In genomic region chr4:16106956-16107355, GRCh38 we compare ENCODE assay signal across 21 cellular contexts. TPM values are rescaled to one million over a fixed set of nuclear protein-coding genes. Genes with fewer than 3 reads are reported as not detected.
DNase-seq lines count a peak whose midpoint lies in the region; ATAC-seq, FAIRE-seq and TF ChIP-seq lines count a peak whose summit lies in the region.
"Had no signal": no experiment of that assay in that cellular context is flagged by ENCODE, and none has a peak within 500 bp of the region (broad histone marks: within the 10 kb centered on the region; RNA-seq: fewer than 3 reads in every experiment).

No MANE protein-coding gene starts in this region.

- H3K9me3 ChIP-seq in Peyer's patch (no peaks in the 10 kb centered on the region), endodermal cell (ENCODE audit: control insufficient read depth, low read length) (no peaks in the 10 kb centered on the region), lung (ENCODE audit: control insufficient read depth in 2 of 2, insufficient read depth in 1 of 2, low read length in 1 of 2) (peaks cover 0 to 2% of the 10 kb centered on the region in 2 donors), small intestine (ENCODE audit: control insufficient read depth, low read depth) (no peaks in the 10 kb centered on the region)

- no peaks in the 10 kb centered on the region for H3K36me3 Mint-ChIP-seq in endodermal cell (ENCODE audit: low read depth)
- H3K36me3 Mint-ChIP-seq: CD4-positive, alpha-beta memory T cell had no signal

- FAIRE-seq in small intestine (lab: Jason Lieb, UNC): no peak
- FAIRE-seq: GM12891, H1 had no signal

- DNase-seq in Peyer's patch (peak in 2 of 3 donors; percentile 51 to 75), endodermal cell (peak; percentile 29), lung (ENCODE audit: low spot score) (peak; percentile 14), small intestine (peak; percentile 50), LoVo (ENCODE audit: low spot score) (no peak), SK-N-DZ (ENCODE audit: low spot score) (no peak)
- DNase-seq in stimulated activated naive CD8-positive, alpha-beta T cell treated with anti-CD3 and anti-CD28 coated beads, Interleukin-15, Interleukin-2, amounts not matched to agents 100 U/mL and 50 U/mL, for 24 hours: no peak
- DNase-seq: C1 segment of cervical spinal cord; Calu3; CD4-positive, alpha-beta memory T cell; COR-L47; DMS53; DMS79 treated with DMSO at 0.1 percent for 48 hours; GF-D8; GM23248; H7 had no signal

- 94 to 96% methylated on average over 5 to 6 of the region's 6 CpGs for WGBS in endodermal cell (ENCODE audit: insufficient coverage in 1 of 2, insufficient read length in 1 of 2), 2 experiments
- 90 to 91% methylated on average over 6 of the region's 6 CpGs for WGBS in lung, 2 donors
- 40 to 76% (median 49%) methylated on average over 6 of the region's 6 CpGs for WGBS in small intestine, 3 donors

- no peak for TF ChIP-seq POLR2A in Peyer's patch (IDR thresholded peaks at IDR 0.05)

- H3K36me3 ChIP-seq in Peyer's patch: no peaks in the 10 kb centered on the region
- H3K36me3 ChIP-seq in endodermal cell (ENCODE audit: control insufficient read depth, insufficient read depth, low read length): no peaks in the 10 kb centered on the region
- H3K36me3 ChIP-seq in lung (ENCODE audit: control insufficient read depth in 2 of 2, insufficient read depth in 2 of 2, low read length in 2 of 2): no peaks in the 10 kb centered on the region
- no peaks in the 10 kb centered on the region for H3K36me3 ChIP-seq in small intestine (ENCODE audit: control insufficient read depth in 2 of 2, insufficient read depth in 2 of 2, low read length in 2 of 2)

- no peaks in the 10 kb centered on the region for H3K4me1 ChIP-seq in Peyer's patch
- no peaks in the 10 kb centered on the region for H3K4me1 ChIP-seq in endodermal cell (ENCODE audit: control insufficient read depth, insufficient read depth, low read length)
- peaks cover 0 to 7% of the 10 kb centered on the region in 2 donors for H3K4me1 ChIP-seq in lung (ENCODE audit: control insufficient read depth in 2 of 2, insufficient read depth in 2 of 2, low read length in 2 of 2)
- no peaks in the 10 kb centered on the region for H3K4me1 ChIP-seq in small intestine (ENCODE audit: control insufficient read depth in 2 of 2, insufficient read depth in 1 of 2, low read depth in 1 of 2, low read length in 1 of 2)

- ATAC-seq in lung (ENCODE audit: insufficient read depth, low FRiP score) (no peak), GM19463 (IDR thresholded peaks at IDR 0.05; ENCODE audit: unreplicated experiment) (no peak)
- ATAC-seq in stimulated activated naive CD8-positive, alpha-beta T cell treated with anti-CD3 and anti-CD28 coated beads, Interleukin-15, Interleukin-2, amounts not matched to agents 100 U/mL and 50 U/mL, for 24 hours: no peak
- ATAC-seq: HCT116 had no signal

- no peaks in the 10 kb centered on the region for H3K4me1 Mint-ChIP-seq in endodermal cell

- H3K27ac ChIP-seq in Peyer's patch (no peak overlapping the region), endodermal cell (ENCODE audit: low read depth, low read length) (no peak overlapping the region), lung (ENCODE audit: low read depth in 1 of 2, low read length in 1 of 2) (no peak overlapping the region), small intestine (ENCODE audit: low read depth in 1 of 2, low read length in 1 of 2) (no peak overlapping the region)
- H3K27ac ChIP-seq: GM23248 had no signal

- H3K27me3 Mint-ChIP-seq in endodermal cell (ENCODE audit: insufficient read depth): peaks cover 26% of the 10 kb centered on the region

- H3K27me3 ChIP-seq in Peyer's patch (no peaks in the 10 kb centered on the region), endodermal cell (ENCODE audit: control insufficient read depth, insufficient read depth, low read length, poor library complexity, severe bottlenecking) (peaks cover 11% of the 10 kb centered on the region), lung (ENCODE audit: control insufficient read depth, insufficient read depth) (no peaks in the 10 kb centered on the region), small intestine (ENCODE audit: control insufficient read depth in 2 of 2, insufficient read depth in 2 of 2, low read length in 2 of 2) (no peaks in the 10 kb centered on the region)

- no peaks in the 10 kb centered on the region for H3K9me3 Mint-ChIP-seq in endodermal cell

- H3K4me3 ChIP-seq in Peyer's patch (no peak overlapping the region), endodermal cell (ENCODE audit: low read length) (no peak overlapping the region), lung (no peak overlapping the region), small intestine (ENCODE audit: low read depth in 1 of 2, low read length in 2 of 2) (no peak overlapping the region)
- H3K4me3 ChIP-seq: GM23248 had no signal

- no peak overlapping the region for H3K9ac ChIP-seq in endodermal cell (ENCODE audit: extremely low read depth, low read length, poor library complexity, severe bottlenecking)
- H3K9ac ChIP-seq: GM23248 had no signal

- H3K27ac Mint-ChIP-seq in endodermal cell: no peak overlapping the region
- H3K27ac Mint-ChIP-seq: CD4-positive, alpha-beta memory T cell had no signal

- no peak for TF ChIP-seq CTCF in Peyer's patch (IDR thresholded peaks at IDR 0.05)
- no peak for TF ChIP-seq CTCF in endodermal cell (conservative IDR thresholded peaks at IDR 0.05)
- TF ChIP-seq CTCF in lung (IDR thresholded peaks at IDR 0.05; ENCODE audit: control extremely low read depth, extremely low read depth): no peak

- no peak overlapping the region for H3K4me3 Mint-ChIP-seq in endodermal cell
- H3K4me3 Mint-ChIP-seq: CD4-positive, alpha-beta memory T cell had no signal

RNA-seq across cellular contexts. Expression of gene PROM1, which starts 23.1 kb away (rescaled TPM):
- total RNA-seq in Peyer's patch (100 to 1,000 TPM in 1 of 4 donors, 10 to 100 TPM in 3; 33.8 to 128 (median 58.9) TPM), endodermal cell (10 to 100 TPM; 38.6 to 51.6 TPM), lung (10 to 100 TPM; 42.7 to 49.5 TPM)
- polyA plus RNA-seq in endodermal cell (2013, experiment 1 of 2): 36.1 TPM
- 33.6 TPM for polyA plus RNA-seq in endodermal cell (2013, experiment 2 of 2)
- polyA plus RNA-seq in lung (10 to 100 TPM in 1 of 2 donors, 1 to 10 TPM in 1; 6.7 to 12.4 TPM), small intestine (1 to 10 TPM in 2 of 3 donors, under 1 TPM in 1; 0.45 to 8.4 (median 1.1) TPM)
- polyA plus RNA-seq in SK-N-DZ (2014; cell fraction: cytosol; rRNA removed): 22.5 and 25.8 TPM in 2 replicates
- polyA plus RNA-seq in SK-N-DZ (2014; cell fraction: nucleus; rRNA removed): 25.7 and 41.1 TPM in 2 replicates
- total RNA-seq: CD4-positive, alpha-beta memory T cell; GM23248 had no signal
- polyA plus RNA-seq: BJ; CD4-positive, alpha-beta memory T cell; GM23248 had no signal

Comparison
In these comparisons a context has a peak if more than half of its experiments do, and no peak if none do; other contexts are left out.
1. DNase-seq: peak in Peyer's patch (2 of 3), endodermal cell (single experiment), lung (single experiment) and small intestine (single experiment); none in LoVo (single experiment), stimulated activated naive CD8-positive, alpha-beta T cell treated with anti-CD3 and anti-CD28 coated beads, Interleukin-15, Interleukin-2, amounts not matched to agents 100 U/mL and 50 U/mL, for 24 hours (single experiment) and SK-N-DZ (single experiment).